Comparison of ENCODE assay signal across 9 cellular contexts in the genomic region with DNA sequence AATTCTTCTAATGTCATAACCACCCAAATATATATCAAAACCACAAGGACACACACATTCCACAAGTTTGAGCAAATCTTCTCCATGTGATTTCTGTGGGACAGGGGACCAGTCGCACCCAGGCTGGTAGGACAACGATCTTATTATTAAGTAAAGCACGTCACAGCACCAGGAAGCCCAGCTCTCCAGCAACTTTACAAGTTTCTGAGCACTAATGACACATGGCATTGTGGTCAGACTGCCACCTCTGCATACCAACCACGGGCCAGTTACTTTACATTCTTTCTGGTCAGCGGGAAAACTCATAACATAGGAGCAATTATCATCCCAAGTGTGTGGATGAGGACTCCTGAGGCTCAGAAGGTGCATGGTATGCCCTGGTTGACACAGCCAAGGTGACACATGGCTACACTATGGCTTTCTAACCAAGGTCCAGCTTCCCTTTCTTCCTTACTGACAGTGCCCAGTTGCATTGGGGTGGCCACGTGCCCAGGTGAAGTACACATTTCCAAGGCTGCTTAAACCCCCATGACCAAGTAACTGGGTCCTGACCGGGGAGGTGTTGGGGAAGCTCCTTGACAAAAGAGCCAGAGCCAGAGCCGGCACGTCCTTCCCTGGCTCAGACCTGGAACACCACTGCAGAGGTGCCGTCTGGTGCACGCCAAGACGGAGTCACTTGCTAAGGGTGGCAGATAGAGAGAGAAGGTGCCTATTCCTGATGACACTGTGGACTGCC. TPM values are rescaled to one million over a fixed set of nuclear protein-coding genes. Genes with fewer than 3 reads are reported as not detected.
A peak's percentile ranks its signal among the peaks of the same experiment; 100 is the strongest.
DNase-seq lines count a peak whose midpoint lies in the region; ATAC-seq and TF ChIP-seq lines count a peak whose summit lies in the region.
"Had no signal": no experiment of that assay in that cellular context is flagged by ENCODE, and none has a peak within 500 bp of the region (broad histone marks: within the 10 kb centered on the region; RNA-seq: fewer than 3 reads in every experiment).

No MANE protein-coding gene starts in this region.

- no TSS peak for BruUV-seq in HCT116 (replicated peaks; lab: Mats Ljungman, UMichigan)

- POLR2A ChIA-PET in HCT116 (lab: Charles Lee): no interaction called here

- ATAC-seq in HCT116 (peak; percentile 54), GM19467 (IDR thresholded peaks at IDR 0.05; ENCODE audit: unreplicated experiment) (no peak), GM19023 (IDR thresholded peaks at IDR 0.05; ENCODE audit: unreplicated experiment) (no peak)

- no peaks in the 10 kb centered on the region for H3K9me3 ChIP-seq in HCT116 (ENCODE audit: control insufficient read depth in 1 of 2, insufficient read depth in 1 of 2, low read depth in 1 of 2, low read length in 2 of 2)
- H3K9me3 ChIP-seq in suprapubic skin: no peaks in the 10 kb centered on the region
- H3K9me3 ChIP-seq: Peyer's patch had no signal

- H3K27ac ChIP-seq in HCT116 (ENCODE audit: low read depth, low read length) (no peak overlapping the region), brain microvascular endothelial cell (peak overlapping the region; percentile 29), suprapubic skin (peak overlapping the region; percentile 84)

- no peak for TF ChIP-seq CTCF in HCT116 (IDR thresholded peaks at IDR 0.05 in 2 of 3, conservative IDR thresholded peaks at IDR 0.05 in 1 of 3; ENCODE audit: borderline replicate concordance in 1 of 3, insufficient read depth in 1 of 3, low read depth in 2 of 3, low read length in 2 of 3)
- no peak for TF ChIP-seq CTCF in brain microvascular endothelial cell (IDR thresholded peaks at IDR 0.05; ENCODE audit: low read depth, low read length, missing control alignments)
- TF ChIP-seq CTCF in suprapubic skin (IDR thresholded peaks at IDR 0.05): no peak

- peaks cover 99% of the 10 kb centered on the region for H3K79me2 ChIP-seq in HCT116 (ENCODE audit: insufficient read depth, low read length)

- H3K9ac ChIP-seq in HCT116 (ENCODE audit: low read length): no peak overlapping the region

- H3K4me3 ChIP-seq in HCT116 (replicated peaks in 1 of 2; ENCODE audit: low read depth in 1 of 2, low read length in 2 of 2) (no peak overlapping the region), brain microvascular endothelial cell (ENCODE audit: low read depth, low read length) (no peak overlapping the region), suprapubic skin (no peak overlapping the region)
- H3K4me3 ChIP-seq: Peyer's patch had no signal

- H3K4me1 ChIP-seq in HCT116 (ENCODE audit: control insufficient read depth in 1 of 2, insufficient read depth in 2 of 2, low read length in 2 of 2): peaks cover 6 to 11% of the 10 kb centered on the region in 2 experiments
- peaks cover 36% of the 10 kb centered on the region for H3K4me1 ChIP-seq in suprapubic skin

- no peak overlapping the region for H2AFZ ChIP-seq in HCT116 (ENCODE audit: low read depth, low read length, poor library complexity, severe bottlenecking)

- in situ Hi-C loops in brain microvascular endothelial cell (cut with HindIII; ENCODE audit: low pct_ligation_motif_present, low sequenced_read_pairs): no loop called here

- TF ChIP-seq EP300 in suprapubic skin (IDR thresholded peaks at IDR 0.05): no peak

- intact Hi-C loops in HCT116 (cut with micrococcal nuclease): loop anchor here (10.0 kb wide), 1 partner anchor 451 kb away; no protein-coding TSS in a partner anchor

- no peaks in the 10 kb centered on the region; the same call in 1 of the 2 replicates for H4K20me1 ChIP-seq in HCT116 (ENCODE audit: insufficient read depth)

- DNase-seq in HCT116 (ENCODE audit: low read depth, low spot score): no peak
- no peak for DNase-seq in brain microvascular endothelial cell
- DNase-seq in kidney tubule cell (ENCODE audit: low spot score): peak; percentile 98
- DNase-seq in suprapubic skin (ENCODE audit: low spot score in 2 of 2): no peak
- DNase-seq in T-helper 2 cell: no peak
- DNase-seq in iPS-NIHi11 (ENCODE audit: low spot score): no peak

- CTCF ChIA-PET in HCT116 (lab: Charles Lee): no interaction called here

- no peaks in the 10 kb centered on the region for H3K27me3 ChIP-seq in HCT116 (ENCODE audit: insufficient read depth, low read length)
- H3K27me3 ChIP-seq in brain microvascular endothelial cell (replicated peaks): no peaks in the 10 kb centered on the region
- no peaks in the 10 kb centered on the region for H3K27me3 ChIP-seq in suprapubic skin
- H3K27me3 ChIP-seq: Peyer's patch had no signal

- H3K9me2 ChIP-seq in HCT116 (ENCODE audit: insufficient read depth): no peaks in the 10 kb centered on the region

- peak overlapping the region; percentile 16 for H3K4me2 ChIP-seq in HCT116 (ENCODE audit: low read length)

- RAD21 ChIA-PET in HCT116 (lab: Charles Lee; ENCODE audit: low non-redundant PET in 1 of 2, low total read pairs in 2 of 2, uncharacterized antibody in 2 of 2, unreplicated experiment in 2 of 2): no interaction called here

- no peak for TF ChIP-seq POLR2A in HCT116 (IDR thresholded peaks at IDR 0.05; ENCODE audit: borderline replicate concordance, extremely low read depth, insufficient read depth, insufficient read length)
- no peak for TF ChIP-seq POLR2A in suprapubic skin (IDR thresholded peaks at IDR 0.05)

- WGBS in suprapubic skin: 59% methylated on average over 12 of the region's 12 CpGs

- H3K36me3 ChIP-seq in HCT116 (ENCODE audit: control insufficient read depth in 1 of 2, insufficient read depth in 2 of 2, low read length in 2 of 2) (no peaks in the 10 kb centered on the region), brain microvascular endothelial cell (replicated peaks) (peaks cover 3% of the 10 kb centered on the region), suprapubic skin (no peaks in the 10 kb centered on the region)
- H3K36me3 ChIP-seq: Peyer's patch had no signal

- TF ChIP-seq RAD21 in HCT116 (IDR thresholded peaks at IDR 0.05; ENCODE audit: low read depth): no peak

TF ChIP-seq in HCT116, 20 proteins besides CTCF, POLR2A, EP300 and RAD21:
- TF ChIP-seq EZH2phosphoT487 (IDR thresholded peaks at IDR 0.05; ENCODE audit: borderline replicate concordance) (no peak), SRF (IDR thresholded peaks at IDR 0.05; ENCODE audit: low read depth) (no peak)
- TF ChIP-seq, protein P1, sequence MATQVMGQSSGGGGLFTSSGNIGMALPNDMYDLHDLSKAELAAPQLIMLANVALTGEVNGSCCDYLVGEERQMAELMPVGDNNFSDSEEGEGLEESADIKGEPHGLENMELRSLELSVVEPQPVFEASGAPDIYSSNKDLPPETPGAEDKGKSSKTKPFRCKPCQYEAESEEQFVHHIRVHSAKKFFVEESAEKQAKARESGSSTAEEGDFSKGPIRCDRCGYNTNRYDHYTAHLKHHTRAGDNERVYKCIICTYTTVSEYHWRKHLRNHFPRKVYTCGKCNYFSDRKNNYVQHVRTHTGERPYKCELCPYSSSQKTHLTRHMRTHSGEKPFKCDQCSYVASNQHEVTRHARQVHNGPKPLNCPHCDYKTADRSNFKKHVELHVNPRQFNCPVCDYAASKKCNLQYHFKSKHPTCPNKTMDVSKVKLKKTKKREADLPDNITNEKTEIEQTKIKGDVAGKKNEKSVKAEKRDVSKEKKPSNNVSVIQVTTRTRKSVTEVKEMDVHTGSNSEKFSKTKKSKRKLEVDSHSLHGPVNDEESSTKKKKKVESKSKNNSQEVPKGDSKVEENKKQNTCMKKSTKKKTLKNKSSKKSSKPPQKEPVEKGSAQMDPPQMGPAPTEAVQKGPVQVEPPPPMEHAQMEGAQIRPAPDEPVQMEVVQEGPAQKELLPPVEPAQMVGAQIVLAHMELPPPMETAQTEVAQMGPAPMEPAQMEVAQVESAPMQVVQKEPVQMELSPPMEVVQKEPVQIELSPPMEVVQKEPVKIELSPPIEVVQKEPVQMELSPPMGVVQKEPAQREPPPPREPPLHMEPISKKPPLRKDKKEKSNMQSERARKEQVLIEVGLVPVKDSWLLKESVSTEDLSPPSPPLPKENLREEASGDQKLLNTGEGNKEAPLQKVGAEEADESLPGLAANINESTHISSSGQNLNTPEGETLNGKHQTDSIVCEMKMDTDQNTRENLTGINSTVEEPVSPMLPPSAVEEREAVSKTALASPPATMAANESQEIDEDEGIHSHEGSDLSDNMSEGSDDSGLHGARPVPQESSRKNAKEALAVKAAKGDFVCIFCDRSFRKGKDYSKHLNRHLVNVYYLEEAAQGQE (IDR thresholded peaks at IDR 0.05; ENCODE audit: low read depth): no peak
- TF ChIP-seq, protein P2, sequence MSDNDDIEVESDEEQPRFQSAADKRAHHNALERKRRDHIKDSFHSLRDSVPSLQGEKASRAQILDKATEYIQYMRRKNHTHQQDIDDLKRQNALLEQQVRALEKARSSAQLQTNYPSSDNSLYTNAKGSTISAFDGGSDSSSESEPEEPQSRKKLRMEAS (IDR thresholded peaks at IDR 0.05): peak; percentile 32; the same call in 1 of the 2 replicates

RNA-seq across cellular contexts. Expression of a gene that starts 27.4 kb away (rescaled TPM):
- total RNA-seq in HCT116 (2021; ENCODE audit: unreplicated experiment) (18.8 TPM), suprapubic skin (10 to 100 TPM; 11.5 to 21.6 (median 16.3) TPM)
- 6.2 and 8.7 TPM in 2 replicates for polyA plus RNA-seq in HCT116 (2012)
